In the genomic region with DNA sequence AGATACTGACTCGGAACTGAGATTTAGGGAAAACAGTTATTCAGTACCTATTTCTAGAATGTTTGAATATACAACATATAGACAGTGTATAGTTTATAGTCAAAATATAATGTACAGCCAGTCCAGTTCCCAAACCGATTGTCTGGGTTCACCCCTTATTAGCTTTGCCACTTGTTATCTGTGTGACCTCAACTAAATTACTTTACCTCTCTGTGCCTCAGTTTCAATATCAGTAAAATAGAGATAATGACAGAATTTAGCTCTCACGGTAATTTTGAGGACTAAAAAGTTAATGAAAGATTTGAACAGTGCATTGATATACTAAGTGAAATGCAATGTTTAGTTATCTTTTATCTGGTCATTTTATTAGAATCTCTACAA, we compare ENCODE assay signal across 8 cellular contexts. TPM values are rescaled to one million over a fixed set of nuclear protein-coding genes. Genes with fewer than 3 reads are reported as not detected.
DNase-seq lines count a peak whose midpoint lies in the region; ATAC-seq and TF ChIP-seq lines count a peak whose summit lies in the region.

No MANE protein-coding gene starts in this region.

- ATAC-seq in DND-41 (ENCODE audit: insufficient read depth, low read depth) (no peak), GM21825 (IDR thresholded peaks at IDR 0.05; ENCODE audit: unreplicated experiment) (no peak), GM19324 (IDR thresholded peaks at IDR 0.05; ENCODE audit: low FRiP score, unreplicated experiment) (no peak)

- TF ChIP-seq CTCF in DND-41 (IDR thresholded peaks at IDR 0.05; ENCODE audit: borderline replicate concordance, extremely low read depth, low read length, poor library complexity, severe bottlenecking): no peak
- TF ChIP-seq CTCF in RWPE1 (conservative IDR thresholded peaks at IDR 0.05; ENCODE audit: low read depth): no peak
- no peak for TF ChIP-seq CTCF in epithelial cell of proximal tubule (conservative IDR thresholded peaks at IDR 0.05; ENCODE audit: low read depth, low read length)
- TF ChIP-seq CTCF in prostate gland (IDR thresholded peaks at IDR 0.05): no peak

- H3K4me2 ChIP-seq in DND-41 (ENCODE audit: insufficient read depth, low read length): peak overlapping the region; percentile 83

- no peak for TF ChIP-seq POLR2A in prostate gland (IDR thresholded peaks at IDR 0.05)

- intact Hi-C loops in prostate gland (cut with DNase I): loop anchor here (2.0 kb wide), 1 partner anchor 52 kb away; no protein-coding TSS in a partner anchor

- H3K4me3 ChIP-seq in DND-41 (ENCODE audit: low read depth in 1 of 2, low read length in 2 of 2): peak overlapping the region in 1 of 2 experiments; percentile 93; a peak in 3 of 4 replicates
- H3K4me3 ChIP-seq in epithelial cell of proximal tubule (ENCODE audit: low read depth, low read length): peak overlapping the region; percentile 97
- H3K4me3 ChIP-seq in prostate gland: peak overlapping the region; percentile 89 to 91

- 43% methylated on average over 3 of the region's 3 CpGs for WGBS in prostate gland

- H3K36me3 ChIP-seq in DND-41 (ENCODE audit: insufficient read depth, low read length) (peaks cover 2% of the 10 kb centered on the region), prostate gland (no peaks in the 10 kb centered on the region)

- H4K20me1 ChIP-seq in DND-41 (ENCODE audit: insufficient read depth, low read length): peaks cover 3% of the 10 kb centered on the region; the same call in 1 of the 2 replicates

- POLR2A ChIA-PET in RWPE1 (lab: Yijun Ruan, JAX; ENCODE audit: low non-redundant PET): no interaction called here

- H3K27me3 ChIP-seq in DND-41 (ENCODE audit: insufficient read depth, low read length, poor library complexity) (no peaks in the 10 kb centered on the region), prostate gland (replicated peaks; ENCODE audit: insufficient read depth) (no peaks in the 10 kb centered on the region)

- H3K4me1 ChIP-seq in DND-41 (ENCODE audit: insufficient read depth, low read length) (peaks cover 41% of the 10 kb centered on the region), prostate gland (replicated peaks) (peaks cover 2% of the 10 kb centered on the region)

- peak overlapping the region; percentile 71 for H3K9ac ChIP-seq in DND-41 (ENCODE audit: low read depth, low read length)

- H3K9me3 ChIP-seq in DND-41 (ENCODE audit: insufficient read depth, low read length, severe bottlenecking): no peaks in the 10 kb centered on the region
- H3K9me3 ChIP-seq in prostate gland: no peaks in the 10 kb centered on the region

- H2AFZ ChIP-seq in DND-41 (ENCODE audit: low read depth, low read length): peak overlapping the region; percentile 90

- CTCF ChIA-PET in RWPE1 (lab: Yijun Ruan, JAX): no interaction called here

- DNase-seq in DND-41 (no peak), RWPE1 (ENCODE audit: low spot score) (no peak), epithelial cell of proximal tubule (ENCODE audit: low read depth) (no peak), prostate gland (ENCODE audit: low spot score) (no peak), NCI-H2081 treated with DMSO at 0.1 percent for 48 hours (lab: John Stamatoyannopoulos, UW) (no peak), amygdala (lab: John Stamatoyannopoulos, UW) (no peak)

- H3K27ac ChIP-seq in DND-41 (ENCODE audit: low read length): no peak overlapping the region
- peak overlapping the region; percentile 100 for H3K27ac ChIP-seq in RWPE1
- H3K27ac ChIP-seq in prostate gland: peak overlapping the region; percentile 93 to 94

- H3K79me2 ChIP-seq in DND-41 (ENCODE audit: insufficient read depth, low read length): peaks cover 43% of the 10 kb centered on the region

RNA-seq across cellular contexts. Expression of a gene that starts 0.8 kb away (rescaled TPM):
- total RNA-seq in epithelial cell of proximal tubule (24.4 and 30.0 TPM in 2 replicates), prostate gland (10 to 100 TPM; 40.6 to 44.6 TPM)

RNA-seq across cellular contexts. Expression of a gene that starts 51.0 kb away (rescaled TPM):
- total RNA-seq in epithelial cell of proximal tubule (37.0 and 42.5 TPM in 2 replicates), prostate gland (10 to 100 TPM; 12.0 to 28.5 TPM)
